Comparison of ENCODE assay signal across 11 cellular contexts in the genomic region with DNA sequence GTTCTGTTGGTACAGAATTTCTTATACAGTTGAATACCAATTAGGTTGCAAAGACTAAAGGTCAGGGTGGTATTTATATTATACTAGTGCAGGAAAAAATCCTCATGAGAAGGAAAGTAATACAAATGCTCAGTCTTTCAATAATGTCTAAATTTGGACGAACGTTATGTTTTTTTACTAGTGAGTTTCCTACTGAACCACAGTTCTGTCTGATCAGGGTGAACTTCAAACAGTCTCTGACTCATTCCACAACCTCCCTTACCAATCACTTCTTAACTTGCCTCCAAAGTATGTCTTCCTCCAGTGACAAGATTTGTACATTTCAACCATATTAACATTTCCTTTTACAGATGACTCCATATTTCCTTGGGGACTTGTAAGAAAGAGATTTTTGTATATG. TPM values are rescaled to one million over a fixed set of nuclear protein-coding genes. Genes with fewer than 3 reads are reported as not detected.
DNase-seq lines count a peak whose midpoint lies in the region; ATAC-seq, FAIRE-seq and TF ChIP-seq lines count a peak whose summit lies in the region.
"Had no signal": no experiment of that assay in that cellular context is flagged by ENCODE, and none has a peak within 500 bp of the region (broad histone marks: within the 10 kb centered on the region; RNA-seq: fewer than 3 reads in every experiment).

No MANE protein-coding gene starts in this region.

- WGBS in A549 (ENCODE audit: missing lambda C conversion rate) = 44% methylated on average over 2 of the region's 2 CpGs
- WGBS in esophagus squamous epithelium, 2 donors = 48 to 71% methylated on average over 2 of the region's 2 CpGs

- CTCF ChIA-PET in A549 (lab: Yijun Ruan, JAX) = no interaction called here

- FAIRE-seq in A549 (lab: Jason Lieb, UNC) = no peak
- FAIRE-seq: colon had no signal

- no peaks in the 10 kb centered on the region for H3K27me3 ChIP-seq in esophagus squamous epithelium

- H3K9me3 ChIP-seq in A549 = no peaks in the 10 kb centered on the region
- no peaks in the 10 kb centered on the region for H3K9me3 ChIP-seq in T-helper 17 cell (ENCODE audit: control insufficient read depth, low read length, poor library complexity, severe bottlenecking)
- no peaks in the 10 kb centered on the region for H3K9me3 ChIP-seq in esophagus squamous epithelium

- intact Hi-C loops in esophagus squamous epithelium (cut with DNase I) = no loop called here

- H3K36me3 ChIP-seq in esophagus squamous epithelium = no peaks in the 10 kb centered on the region

- H3K4me3 Mint-ChIP-seq in T-helper 17 cell = no peak overlapping the region

- H3K4me1 Mint-ChIP-seq in T-helper 17 cell = peaks cover 2% of the 10 kb centered on the region

- ATAC-seq in A549 (no peak), GM19035 (IDR thresholded peaks at IDR 0.05; ENCODE audit: unreplicated experiment) (peak; percentile 99), HG02973 (IDR thresholded peaks at IDR 0.05; ENCODE audit: unreplicated experiment) (peak; percentile 95), T-helper 17 cell (peak; percentile 49)

- POLR2A ChIA-PET in A549 (lab: Yijun Ruan, JAX) = no interaction called here

- TF ChIP-seq POLR2A in A549 (IDR thresholded peaks at IDR 0.05; ENCODE audit: low read length) (no peak), esophagus squamous epithelium (IDR thresholded peaks at IDR 0.05) (no peak)

- DNase-seq in A549 (ENCODE audit: low read depth in 1 of 2, low spot score in 1 of 2) (no peak), T-helper 17 cell (no peak), NCI-H526 (lab: John Stamatoyannopoulos, UW) (no peak), esophagus squamous epithelium (lab: John Stamatoyannopoulos, UW) (no peak), cerebellar nuclear complex (lab: John Stamatoyannopoulos, UW) (no peak)
- DNase-seq in activated effector memory CD4-positive, alpha-beta T cell treated with anti-CD3 and anti-CD28 coated beads, Interleukin-2, amount 50 U/mL, for 16 hours = no peak
- DNase-seq: midbrain had no signal

- H3K27ac ChIP-seq in A549 (peak overlapping the region; percentile 46 to 59; a peak in 2 of 6 replicates), esophagus squamous epithelium (no peak overlapping the region)
- H3K27ac ChIP-seq: KMS-11 had no signal

- peaks cover 2% of the 10 kb centered on the region for H3K36me3 Mint-ChIP-seq in T-helper 17 cell (ENCODE audit: low read depth)

- H3K4me1 ChIP-seq in A549 = peaks cover 45% of the 10 kb centered on the region
- no peaks in the 10 kb centered on the region for H3K4me1 ChIP-seq in esophagus squamous epithelium

- H3K27me3 Mint-ChIP-seq in T-helper 17 cell = peaks cover 22% of the 10 kb centered on the region

- no peak for TF ChIP-seq RAD21 in A549 (conservative IDR thresholded peaks at IDR 0.05 in 1 of 2, IDR thresholded peaks at IDR 0.05 in 1 of 2)

- H3K27ac Mint-ChIP-seq in T-helper 17 cell = no peak overlapping the region

- no peak overlapping the region for H3K4me2 ChIP-seq in A549
- H3K4me2 ChIP-seq: KMS-11 had no signal

- TF ChIP-seq EP300 in A549 (IDR thresholded peaks at IDR 0.05) = no peak

- H3K4me3 ChIP-seq in A549 = no peak overlapping the region
- H3K4me3 ChIP-seq in esophagus squamous epithelium = no peak overlapping the region

- TF ChIP-seq CTCF in A549 (IDR thresholded peaks at IDR 0.05) = no peak
- TF ChIP-seq CTCF in esophagus squamous epithelium (IDR thresholded peaks at IDR 0.05) = no peak

TF ChIP-seq in A549, 52 proteins besides CTCF, POLR2A, EP300 and RAD21:
- TF ChIP-seq CHD2 (IDR thresholded peaks at IDR 0.05; ENCODE audit: low read length, partially characterized antibody) (no peak), JUN (IDR thresholded peaks at IDR 0.05) (no peak), MAZ (IDR thresholded peaks at IDR 0.05; ENCODE audit: borderline replicate concordance, low read depth, low read length) (no peak)

RNA-seq across cellular contexts. Expression of a gene that starts 3.4 kb away (rescaled TPM):
- polyA plus RNA-seq in A549 (2011; rRNA removed) (not detected in 2 replicates), A549 (2017; fragmentation: RNase III; extraction: RNeasy Plus Mini Kit Qiagen cat#74134 plus additional on column Dnase treatment) (not detected in 3 replicates)
- polyA plus RNA-seq in A549 (2012; cell fraction: cytosol; rRNA removed) = not detected in 2 replicates
- not detected in 2 replicates for polyA plus RNA-seq in A549 (2012; cell fraction: nucleus; rRNA removed)
- polyA minus RNA-seq in A549 (2011; rRNA and poly(A)+ RNA removed) = not detected in 2 replicates
- total RNA-seq in T-helper 17 cell (not detected), esophagus squamous epithelium (not detected)

RNA-seq across cellular contexts. Expression of a gene that starts 36.3 kb away (rescaled TPM):
- polyA plus RNA-seq in A549 (2011; rRNA removed) (26.6 and 27.2 TPM in 2 replicates), A549 (2017; fragmentation: RNase III; extraction: RNeasy Plus Mini Kit Qiagen cat#74134 plus additional on column Dnase treatment) (5.2 to 7.3 TPM (median 6.6 TPM) in 3 replicates)
- polyA plus RNA-seq in A549 (2012; cell fraction: cytosol; rRNA removed) = 4.6 and 6.0 TPM in 2 replicates
- polyA plus RNA-seq in A549 (2012; cell fraction: nucleus; rRNA removed) = 7.7 and 16.9 TPM in 2 replicates
- 36.8 and 43.7 TPM in 2 replicates for polyA minus RNA-seq in A549 (2011; rRNA and poly(A)+ RNA removed)
- total RNA-seq in T-helper 17 cell (1 to 10 TPM; 6.2 to 9.4 TPM), esophagus squamous epithelium (10 to 100 TPM; 30.9 to 67.9 (median 56.0) TPM)

Comparison
In these comparisons a context has a peak if more than half of its experiments do, and no peak if none do; other contexts are left out.
1. ATAC-seq: peak in GM19035 (single experiment), HG02973 (single experiment) and T-helper 17 cell (single experiment); none in A549 (0 of 2).
2. H3K27ac ChIP-seq: peak in A549 (2 of 2); none in esophagus squamous epithelium (0 of 4).